ENCODE assay signal across 10 cellular contexts in the genomic region with DNA sequence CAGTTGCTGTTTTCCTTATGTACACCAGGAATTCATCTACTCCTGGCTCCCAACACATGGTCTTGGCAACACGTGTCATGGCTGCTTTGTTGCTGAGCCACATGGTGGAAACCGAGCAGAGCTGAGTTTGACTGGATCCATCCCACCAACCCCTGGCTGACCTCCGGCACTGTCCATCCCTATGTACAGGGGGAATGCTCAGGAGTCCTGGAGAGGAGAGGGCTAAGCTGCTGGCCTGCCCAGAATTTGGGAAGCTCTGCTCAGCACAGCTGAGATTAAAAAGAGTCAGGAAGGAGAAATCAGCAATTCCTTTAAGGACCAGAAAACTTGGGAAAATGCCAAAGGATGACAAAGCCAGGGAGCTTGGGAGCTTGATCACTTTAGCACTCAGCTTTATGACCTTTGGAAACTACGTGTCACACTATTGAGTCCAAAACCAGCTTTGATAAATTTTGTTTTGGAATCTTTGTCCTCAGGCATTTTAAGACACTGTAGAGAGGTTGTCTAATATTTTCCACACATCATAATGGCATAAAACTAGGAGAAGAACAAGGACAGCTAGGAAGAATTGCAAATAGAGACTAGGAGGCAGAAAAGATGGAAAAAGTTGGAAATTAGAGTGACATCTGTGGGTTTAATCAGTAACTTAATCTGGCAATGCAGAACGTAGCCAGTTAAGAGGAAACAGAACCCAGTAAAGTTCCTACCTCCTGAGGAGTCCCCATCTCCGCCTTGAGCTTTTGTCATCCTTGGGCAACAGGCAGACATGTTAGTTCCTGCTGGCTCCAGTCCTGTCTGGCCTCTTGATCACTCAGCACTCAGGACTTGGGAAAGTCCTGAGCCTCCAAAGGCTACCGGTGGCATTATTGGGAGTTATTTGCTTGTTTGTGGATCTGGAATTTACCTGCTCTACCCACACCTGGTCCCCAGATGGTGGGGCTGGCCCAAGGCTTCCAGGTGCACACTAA.
DNase-seq lines count a peak whose midpoint lies in the region; ATAC-seq and TF ChIP-seq lines count a peak whose summit lies in the region.
"Had no signal": no experiment of that assay in that cellular context is flagged by ENCODE, and none has a peak within 500 bp of the region (broad histone marks: within the 10 kb centered on the region; RNA-seq: fewer than 3 reads in every experiment).

No MANE protein-coding gene starts in this region.

- H3K9me3 ChIP-seq in esophagus muscularis mucosa = no peaks in the 10 kb centered on the region
- H3K9me3 ChIP-seq in effector memory CD4-positive, alpha-beta T cell (ENCODE audit: control insufficient read depth, low read length) = no peaks in the 10 kb centered on the region

- no peak for TF ChIP-seq CTCF in esophagus muscularis mucosa (IDR thresholded peaks at IDR 0.05)
- no peak for TF ChIP-seq CTCF in nephron (IDR thresholded peaks at IDR 0.05; ENCODE audit: unreplicated experiment in 3 of 3)

- peaks cover 52 to 59% (median 55%) of the 10 kb centered on the region in 4 donors for H3K4me1 ChIP-seq in esophagus muscularis mucosa
- H3K4me1 ChIP-seq in effector memory CD4-positive, alpha-beta T cell (ENCODE audit: control insufficient read depth, insufficient read depth, low read length, poor library complexity, severe bottlenecking) = no peaks in the 10 kb centered on the region

- ATAC-seq in GM18861 (IDR thresholded peaks at IDR 0.05; ENCODE audit: unreplicated experiment) = no peak

- H3K27ac Mint-ChIP-seq in nephron = peak overlapping the region; percentile 6 to 97 (median 94)

- no peak for TF ChIP-seq POLR2A in esophagus muscularis mucosa (IDR thresholded peaks at IDR 0.05; ENCODE audit: low read depth)

- 23% methylated on average over 7 of the region's 7 CpGs for WGBS in esophagus muscularis mucosa

- intact Hi-C loops in esophagus muscularis mucosa (cut with DNase I) = no loop called here

- H3K36me3 ChIP-seq in esophagus muscularis mucosa = no peaks in the 10 kb centered on the region
- H3K36me3 ChIP-seq in effector memory CD4-positive, alpha-beta T cell (ENCODE audit: control insufficient read depth, insufficient read depth, low read length) = no peaks in the 10 kb centered on the region

- no peaks in the 10 kb centered on the region for H3K27me3 ChIP-seq in esophagus muscularis mucosa
- no peaks in the 10 kb centered on the region for H3K27me3 ChIP-seq in effector memory CD4-positive, alpha-beta T cell (replicated peaks; ENCODE audit: control insufficient read depth, insufficient read depth, low read length, poor library complexity, severe bottlenecking)

- no peaks in the 10 kb centered on the region for H3K9me3 Mint-ChIP-seq in nephron

- DNase-seq in AG20443 (ENCODE audit: low spot score) = peak; percentile 62
- DNase-seq in NCI-H446 treated with DMSO at 0.1 percent for 48 hours (lab: John Stamatoyannopoulos, UW) = peak; percentile 55
- no peak for DNase-seq in esophagus muscularis mucosa (ENCODE audit: extremely low spot score)
- DNase-seq in middle frontal gyrus (ENCODE audit: extremely low spot score, low spot score) = no peak
- no peak for DNase-seq in effector memory CD4-positive, alpha-beta T cell
- no peak for DNase-seq in NK-92 treated with Interleukin-12 subunit alpha and Interleukin-12 subunit beta, amount 100 ng/mL, for 24 hours (lab: John Stamatoyannopoulos, UW)
- DNase-seq: DMS79, retina had no signal

- peaks cover 55% of the 10 kb centered on the region for H3K4me1 Mint-ChIP-seq in nephron

- peak overlapping the region in 1 of 3 experiments; percentile 30 for H3K4me3 Mint-ChIP-seq in nephron

- H3K4me3 ChIP-seq in esophagus muscularis mucosa = no peak overlapping the region
- H3K4me3 ChIP-seq in effector memory CD4-positive, alpha-beta T cell (ENCODE audit: insufficient read depth, low read depth, low read length, poor library complexity, severe bottlenecking) = no peak overlapping the region

- peak overlapping the region; percentile 84 to 93 (median 88) for H3K27ac ChIP-seq in esophagus muscularis mucosa (replicated peaks in 1 of 4)
- no peak overlapping the region for H3K27ac ChIP-seq in effector memory CD4-positive, alpha-beta T cell (ENCODE audit: insufficient read depth, low read length, poor library complexity, severe bottlenecking)

- no peaks in the 10 kb centered on the region for H3K36me3 Mint-ChIP-seq in nephron (ENCODE audit: low read depth)

- no peak for TF ChIP-seq EP300 in esophagus muscularis mucosa (IDR thresholded peaks at IDR 0.05)

- H3K27me3 Mint-ChIP-seq in nephron (ENCODE audit: low read depth) = no peaks in the 10 kb centered on the region

Comparison
In these comparisons a context has a peak if more than half of its experiments do, and no peak if none do; other contexts are left out.
1. DNase-seq: peak in AG20443 (single experiment) and NCI-H446 treated with DMSO at 0.1 percent for 48 hours (single experiment); none in esophagus muscularis mucosa (single experiment), middle frontal gyrus (single experiment), effector memory CD4-positive, alpha-beta T cell (0 of 3) and NK-92 treated with Interleukin-12 subunit alpha and Interleukin-12 subunit beta, amount 100 ng/mL, for 24 hours (single experiment).